33 cellular contexts compared by ENCODE assay signal in genomic region chr15:42903388-42904324, GRCh38. TPM values are rescaled to one million over a fixed set of nuclear protein-coding genes. Genes with fewer than 3 reads are reported as not detected.
A peak's percentile ranks its signal among the peaks of the same experiment; 100 is the strongest.
DNase-seq lines count a peak whose midpoint lies in the region; FAIRE-seq and TF ChIP-seq lines count a peak whose summit lies in the region.
"Had no signal": no experiment of that assay in that cellular context is flagged by ENCODE, and none has a peak within 500 bp of the region (broad histone marks: within the 10 kb centered on the region; RNA-seq: fewer than 3 reads in every experiment).

No MANE protein-coding gene starts in this region.

- no peak for DNase-seq in HTR-8/SVneo (ENCODE audit: insufficient read length, low spot score)
- DNase-seq in cardiac muscle cell (ENCODE audit: low read depth in 1 of 2, low spot score in 1 of 2), result no peak
- no peak for DNase-seq in osteoblast (ENCODE audit: insufficient read length, low spot score, missing footprints)
- DNase-seq in MCF 10A (ENCODE audit: unreplicated experiment), result no peak
- DNase-seq in SIG-M5 treated with dmso at 0.1 percent for 504 hours (lab: John Stamatoyannopoulos, UW; ENCODE audit: unreplicated experiment), result no peak
- DNase-seq in activated CD4-positive, alpha-beta T cell treated with anti-CD3 and anti-CD28 coated beads, Interleukin-2, amount 10 ng/mL, durations not matched to agents 24 days and 14 days, result no peak
- DNase-seq in ureter (ENCODE audit: low spot score), result no peak
- DNase-seq: activated CD4-positive, alpha-beta T cell treated with anti-CD3 and anti-CD28 coated beads for 4 hours; anterior cingulate cortex; CD4-positive, alpha-beta T cell; DND-41; effector CD8-positive, alpha-beta T cell; H9; kidney; lower lobe of right lung; NCI-H1436 treated with DMSO at 0.1 percent for 48 hours; NCI-H2107; NCI-H446; NCI-H774; occipital lobe; SJCRH30; stimulated activated naive CD4-positive, alpha-beta T cell treated with Interleukin-2 at 50 U/mL for 16 hours; SW 1271; upper lobe of right lung had no signal

- POLR2A ChIA-PET in MCF 10A (lab: Yijun Ruan, JAX), result interaction anchor here (0.8 kb wide), 1 partner anchor 89 kb away, joined by 4 read pairs; no protein-coding TSS in a partner anchor

- H2AFZ ChIP-seq in osteoblast (ENCODE audit: low read length), result peak overlapping the region; percentile 26

- H3K36me3 ChIP-seq in cardiac muscle cell (no peaks in the 10 kb centered on the region), osteoblast (ENCODE audit: insufficient read depth, low read length) (no peaks in the 10 kb centered on the region)
- H3K36me3 ChIP-seq: lower lobe of right lung, SJCRH30, suprapubic skin, upper lobe of right lung had no signal

- H3K36me3 Mint-ChIP-seq in MCF 10A (ENCODE audit: insufficient read depth, unreplicated experiment), result peaks cover 5% of the 10 kb centered on the region
- H3K36me3 Mint-ChIP-seq in activated CD4-positive, alpha-beta T cell treated with anti-CD3 and anti-CD28 coated beads, Interleukin-2, amount 10 ng/mL, durations not matched to agents 24 days and 14 days (ENCODE audit: low read depth), result peaks cover 2% of the 10 kb centered on the region
- H3K36me3 Mint-ChIP-seq: natural killer cell treated with Interleukin-12 subunit alpha and Interleukin-12 subunit beta and Interleukin-15 and Interleukin-18, amount 100 ng/mL, for 72 hours had no signal

- no peaks in the 10 kb centered on the region for H3K9me3 Mint-ChIP-seq in MCF 10A (ENCODE audit: unreplicated experiment)
- H3K9me3 Mint-ChIP-seq in activated CD4-positive, alpha-beta T cell treated with anti-CD3 and anti-CD28 coated beads, Interleukin-2, amount 10 ng/mL, durations not matched to agents 24 days and 14 days, result no peaks in the 10 kb centered on the region
- H3K9me3 Mint-ChIP-seq: activated naive CD4-positive, alpha-beta T cell treated with anti-CD3 and anti-CD28 coated beads, Interleukin-2, amount 50 U/mL, for 24 hours; CD4-positive, alpha-beta T cell; H9; natural killer cell treated with Interleukin-12 subunit alpha and Interleukin-12 subunit beta and Interleukin-15 and Interleukin-18, amount 100 ng/mL, for 72 hours had no signal

- FAIRE-seq in G401.6 (lab: Jason Lieb, UNC) (peak; percentile 6), HTR-8/SVneo (lab: Jason Lieb, UNC) (peak; percentile 26)
- FAIRE-seq: A549, D721Med, kidney, RCC 7860 had no signal

- no TSS peak for BruUV-seq in MCF 10A (replicated peaks; lab: Mats Ljungman, UMichigan)

- no peaks in the 10 kb centered on the region for H3K27me3 ChIP-seq in cardiac muscle cell
- no peaks in the 10 kb centered on the region for H3K27me3 ChIP-seq in osteoblast (ENCODE audit: insufficient read depth, low read length)
- H3K27me3 ChIP-seq: SJCRH30, suprapubic skin, upper lobe of right lung had no signal

- no peak overlapping the region for H3K4me3 Mint-ChIP-seq in MCF 10A (ENCODE audit: unreplicated experiment)
- no peak overlapping the region for H3K4me3 Mint-ChIP-seq in activated CD4-positive, alpha-beta T cell treated with anti-CD3 and anti-CD28 coated beads, Interleukin-2, amount 10 ng/mL, durations not matched to agents 24 days and 14 days
- H3K4me3 Mint-ChIP-seq: activated naive CD4-positive, alpha-beta T cell treated with anti-CD3 and anti-CD28 coated beads, Interleukin-2, amount 50 U/mL, for 24 hours; CD4-positive, alpha-beta T cell; H9; natural killer cell treated with Interleukin-12 subunit alpha and Interleukin-12 subunit beta and Interleukin-15 and Interleukin-18, amount 100 ng/mL, for 72 hours had no signal

- peaks cover 13% of the 10 kb centered on the region for H3K4me1 ChIP-seq in cardiac muscle cell (ENCODE audit: low read depth)
- no peaks in the 10 kb centered on the region for H3K4me1 ChIP-seq in osteoblast (ENCODE audit: insufficient read depth, low read length)
- H3K4me1 ChIP-seq: A549, SJCRH30, upper lobe of right lung had no signal

- peaks cover 9% of the 10 kb centered on the region for H4K20me1 ChIP-seq in osteoblast (ENCODE audit: insufficient read depth, low read length)

- H3K4me1 Mint-ChIP-seq in MCF 10A (ENCODE audit: insufficient read depth, unreplicated experiment), result peaks cover 7% of the 10 kb centered on the region
- no peaks in the 10 kb centered on the region for H3K4me1 Mint-ChIP-seq in activated CD4-positive, alpha-beta T cell treated with anti-CD3 and anti-CD28 coated beads, Interleukin-2, amount 10 ng/mL, durations not matched to agents 24 days and 14 days

- H3K9me3 ChIP-seq in cardiac muscle cell (ENCODE audit: low read depth) (no peaks in the 10 kb centered on the region), osteoblast (ENCODE audit: low read depth, low read length) (no peaks in the 10 kb centered on the region)
- H3K9me3 ChIP-seq: A549, lower lobe of right lung, SJCRH30, suprapubic skin, upper lobe of right lung had no signal

- CTCF ChIA-PET in MCF 10A (lab: Yijun Ruan, JAX), result interaction anchor here (1.3 kb wide), 1 partner anchor 11 kb away, joined by 7 read pairs; no protein-coding TSS in a partner anchor

- no peaks in the 10 kb centered on the region for H3K27me3 Mint-ChIP-seq in MCF 10A (ENCODE audit: insufficient read depth, unreplicated experiment)
- no peaks in the 10 kb centered on the region for H3K27me3 Mint-ChIP-seq in activated CD4-positive, alpha-beta T cell treated with anti-CD3 and anti-CD28 coated beads, Interleukin-2, amount 10 ng/mL, durations not matched to agents 24 days and 14 days
- H3K27me3 Mint-ChIP-seq: activated naive CD4-positive, alpha-beta T cell treated with anti-CD3 and anti-CD28 coated beads, Interleukin-2, amount 50 U/mL, for 24 hours; CD4-positive, alpha-beta T cell; natural killer cell treated with Interleukin-12 subunit alpha and Interleukin-12 subunit beta and Interleukin-15 and Interleukin-18, amount 100 ng/mL, for 72 hours had no signal

- H3K4me2 ChIP-seq in osteoblast (ENCODE audit: insufficient read depth, low read length), result no peak overlapping the region
- H3K4me2 ChIP-seq: A549 had no signal

- peaks cover 14% of the 10 kb centered on the region for H3K79me2 ChIP-seq in osteoblast (ENCODE audit: insufficient read depth, low read length)

- H3K4me3 ChIP-seq in cardiac muscle cell (no peak overlapping the region), osteoblast (ENCODE audit: insufficient read depth, low read length) (no peak overlapping the region)
- H3K4me3 ChIP-seq: A549, coronary artery, lower lobe of right lung, SJCRH30, skin epidermis, suprapubic skin, upper lobe of right lung had no signal

- no peak for TF ChIP-seq CTCF in cardiac muscle cell (IDR thresholded peaks at IDR 0.05; ENCODE audit: low read depth, low read length)
- TF ChIP-seq CTCF in osteoblast (IDR thresholded peaks at IDR 0.05; ENCODE audit: extremely low read depth, low read depth, low read length), result no peak
- no peak for TF ChIP-seq CTCF in MCF 10A (IDR thresholded peaks at IDR 0.05; ENCODE audit: unreplicated experiment)

- intact Hi-C loops in MCF 10A (cut with micrococcal nuclease), result no loop called here
- intact Hi-C loops in activated CD4-positive, alpha-beta T cell treated with anti-CD3 and anti-CD28 coated beads, Interleukin-2, amount 10 ng/mL, durations not matched to agents 24 days and 14 days (cut with micrococcal nuclease), result no loop called here

- H3K27ac ChIP-seq in cardiac muscle cell (peak overlapping the region; percentile 54), osteoblast (ENCODE audit: low read depth, low read length) (no peak overlapping the region)
- H3K27ac ChIP-seq: A549, lower lobe of right lung, SJCRH30, skin epidermis, suprapubic skin, upper lobe of right lung had no signal

- no peak overlapping the region for H3K27ac Mint-ChIP-seq in MCF 10A (ENCODE audit: low read depth, unreplicated experiment)
- no peak overlapping the region for H3K27ac Mint-ChIP-seq in activated CD4-positive, alpha-beta T cell treated with anti-CD3 and anti-CD28 coated beads, Interleukin-2, amount 10 ng/mL, durations not matched to agents 24 days and 14 days
- H3K27ac Mint-ChIP-seq: activated naive CD4-positive, alpha-beta T cell treated with anti-CD3 and anti-CD28 coated beads, Interleukin-2, amount 50 U/mL, for 24 hours; CD4-positive, alpha-beta T cell; H9; natural killer cell treated with Interleukin-12 subunit alpha and Interleukin-12 subunit beta and Interleukin-15 and Interleukin-18, amount 100 ng/mL, for 72 hours had no signal

RNA-seq across cellular contexts. Expression of gene TTBK2, which starts 16.9 kb away (rescaled TPM):
- 24.1 and 29.0 TPM in 2 replicates for total RNA-seq in cardiac muscle cell
- 11.9 and 18.0 TPM in 2 replicates for polyA plus RNA-seq in cardiac muscle cell
- 13.0 and 15.2 TPM in 2 replicates for total RNA-seq in osteoblast
- total RNA-seq in MCF 10A (2022), result 25.5 and 26.8 TPM in 2 replicates
- total RNA-seq in activated CD4-positive, alpha-beta T cell treated with anti-CD3 and anti-CD28 coated beads, Interleukin-2, amount 10 ng/mL, durations not matched to agents 24 days and 14 days, result 10.2 and 11.3 TPM in 2 replicates
- 18.5 TPM for total RNA-seq in ureter
